ENCODE assay signal across 7 cellular contexts in genomic region chr17:78185981-78186688, GRCh38. TPM values are rescaled to one million over a fixed set of nuclear protein-coding genes. Genes with fewer than 3 reads are reported as not detected.
A peak's percentile ranks its signal among the peaks of the same experiment; 100 is the strongest.
DNase-seq lines count a peak whose midpoint lies in the region; ATAC-seq and TF ChIP-seq lines count a peak whose summit lies in the region.
"Had no signal": no experiment of that assay in that cellular context is flagged by ENCODE, and none has a peak within 500 bp of the region (broad histone marks: within the 10 kb centered on the region; RNA-seq: fewer than 3 reads in every experiment).

No MANE protein-coding gene starts in this region.

- peak overlapping the region; percentile 88 for H3K4me2 ChIP-seq in hepatocyte

- H3K4me3 ChIP-seq in HAP-1: peak overlapping the region; percentile 87
- H3K4me3 ChIP-seq in hepatocyte: no peak overlapping the region

- ATAC-seq in SK-N-SH treated with all-trans-retinoic acid at 6 μM for 48 hours (peak; percentile 37), GM21529 (IDR thresholded peaks at IDR 0.05; ENCODE audit: unreplicated experiment) (no peak)

- H3K79me2 ChIP-seq in hepatocyte: peaks cover 28% of the 10 kb centered on the region

- H3K27me3 ChIP-seq in HAP-1 (ENCODE audit: low read depth) (no peaks in the 10 kb centered on the region), hepatocyte (no peaks in the 10 kb centered on the region)

- in situ Hi-C loops in HAP-1 (cut with MboI; ENCODE audit: low sequenced_read_pairs): no loop called here

- H3K4me1 ChIP-seq in HAP-1 (peaks cover 12% of the 10 kb centered on the region), hepatocyte (ENCODE audit: insufficient read depth) (peaks cover 11% of the 10 kb centered on the region)

- peak; percentile 32 to 72 for DNase-seq in HAP-1 (ENCODE audit: low spot score in 2 of 2)
- no peak for DNase-seq in hepatocyte (ENCODE audit: low spot score)
- no peak for DNase-seq in dedifferentiated amniotic fluid mesenchymal stem cell (ENCODE audit: extremely low spot score)
- no peak for DNase-seq in kidney glomerular epithelial cell (lab: John Stamatoyannopoulos, UW)

- peak overlapping the region; percentile 31 for H2AFZ ChIP-seq in hepatocyte

- H3K36me3 ChIP-seq in HAP-1 (replicated peaks) (peaks cover 46% of the 10 kb centered on the region), hepatocyte (replicated peaks; ENCODE audit: insufficient read depth, low read depth) (no peaks in the 10 kb centered on the region)

- no peak for TF ChIP-seq CTCF in hepatocyte (IDR thresholded peaks at IDR 0.05; ENCODE audit: poor library complexity)

- no peak overlapping the region for H3K27ac ChIP-seq in hepatocyte

- H3K9me3 ChIP-seq in HAP-1 (no peaks in the 10 kb centered on the region), hepatocyte (ENCODE audit: low read depth) (no peaks in the 10 kb centered on the region)

- H4K20me1 ChIP-seq in hepatocyte (ENCODE audit: insufficient read depth, poor library complexity, severe bottlenecking): no peaks in the 10 kb centered on the region

- no peaks in the 10 kb centered on the region for H3K9me2 ChIP-seq in hepatocyte (replicated peaks; ENCODE audit: insufficient read depth)

- WGBS in hepatocyte (ENCODE audit: low lambda C conversion rate, missing lambda C conversion rate): 63% methylated on average over 10 of the region's 10 CpGs

TF ChIP-seq in SK-N-SH treated with all-trans-retinoic acid at 6 μM for 48 hours, 23 proteins besides CTCF, POLR2A, EP300 and RAD21:
- TF ChIP-seq ESRRG (CRISPR knock-in tag; IDR thresholded peaks at IDR 0.05) (no peak), CSRNP3 (CRISPR knock-in tag; IDR thresholded peaks at IDR 0.05) (no peak), TSHZ2 (CRISPR knock-in tag; IDR thresholded peaks at IDR 0.05) (no peak), BACH2 (CRISPR knock-in tag; IDR thresholded peaks at IDR 0.05; ENCODE audit: borderline replicate concordance) (no peak), CSDC2 (CRISPR knock-in tag; IDR thresholded peaks at IDR 0.05) (no peak), ZC3H10 (CRISPR knock-in tag; IDR thresholded peaks at IDR 0.05) (no peak), ISL1 (CRISPR knock-in tag; IDR thresholded peaks at IDR 0.05) (no peak)

RNA-seq across cellular contexts. Expression of gene TK1, which starts 0.7 kb away (rescaled TPM):
- total RNA-seq in hepatocyte: 8.3 and 13.8 TPM in 2 replicates
- polyA plus RNA-seq in hepatocyte: 29.9 and 31.9 TPM in 2 replicates

RNA-seq across cellular contexts. Expression of gene AFMID, which starts 1.0 kb away (rescaled TPM):
- 61.2 and 86.2 TPM in 2 replicates for total RNA-seq in hepatocyte
- polyA plus RNA-seq in hepatocyte: 26.6 and 26.7 TPM in 2 replicates

RNA-seq across cellular contexts. Expression of gene SYNGR2, which starts 17.8 kb away (rescaled TPM):
- 48.3 and 72.5 TPM in 2 replicates for total RNA-seq in hepatocyte
- polyA plus RNA-seq in hepatocyte: 160 and 191 TPM in 2 replicates

RNA-seq across cellular contexts. Expression of gene BIRC5, which starts 27.9 kb away (rescaled TPM):
- total RNA-seq in hepatocyte: 12.0 and 14.6 TPM in 2 replicates
- polyA plus RNA-seq in hepatocyte: 12.4 and 18.0 TPM in 2 replicates

RNA-seq across cellular contexts. Expression of gene C17orf99, which starts 40.0 kb away (rescaled TPM):
- 0.32 and 0.33 TPM in 2 replicates for total RNA-seq in hepatocyte
- 0.62 and 0.77 TPM in 2 replicates for polyA plus RNA-seq in hepatocyte
- total RNA-seq: dermis microvascular lymphatic vessel endothelial cell had no signal

Comparison
In these comparisons a context has a peak if more than half of its experiments do, and no peak if none do; other contexts are left out.
1. DNase-seq: peak in HAP-1 (2 of 2); none in hepatocyte (single experiment), dedifferentiated amniotic fluid mesenchymal stem cell (single experiment) and kidney glomerular epithelial cell (single experiment).